15 cellular contexts compared by ENCODE assay signal in genomic region chr3:156602424-156602823, GRCh38. TPM values are rescaled to one million over a fixed set of nuclear protein-coding genes. Genes with fewer than 3 reads are reported as not detected.
A peak's percentile ranks its signal among the peaks of the same experiment; 100 is the strongest.
DNase-seq lines count a peak whose midpoint lies in the region; ATAC-seq, FAIRE-seq and TF ChIP-seq lines count a peak whose summit lies in the region.
"Had no signal": no experiment of that assay in that cellular context is flagged by ENCODE, and none has a peak within 500 bp of the region (broad histone marks: within the 10 kb centered on the region; RNA-seq: fewer than 3 reads in every experiment).

No MANE protein-coding gene starts in this region.

- H3K4me1 ChIP-seq in naive thymus-derived CD4-positive, alpha-beta T cell (ENCODE audit: control insufficient read depth in 2 of 2, insufficient read depth in 2 of 2, low read length in 2 of 2) = peaks cover 0 to 5% of the 10 kb centered on the region in 2 donors
- H3K4me1 ChIP-seq in thyroid gland = peaks cover 3 to 16% of the 10 kb centered on the region in 2 donors
- no peaks in the 10 kb centered on the region for H3K4me1 ChIP-seq in colonic mucosa

- 95 to 98% methylated on average over 2 of the region's 2 CpGs for WGBS in thyroid gland, 2 donors

- H3K4me1 Mint-ChIP-seq in activated CD8-positive, alpha-beta T cell treated with anti-CD3 and anti-CD28 coated beads for 36 hours (ENCODE audit: low read depth) = peaks cover 12% of the 10 kb centered on the region
- H3K4me1 Mint-ChIP-seq in naive thymus-derived CD4-positive, alpha-beta T cell = peaks cover 7 to 24% (median 10%) of the 10 kb centered on the region in 7 donors
- H3K4me1 Mint-ChIP-seq in T-helper 2 cell treated with Interferon-gamma antibody and Interleukin-4, amounts not matched to agents 5 μg/mL and 100 μg/mL, for 36 hours (ENCODE audit: low read depth) = peaks cover 23% of the 10 kb centered on the region

- no peak overlapping the region for H3K4me3 ChIP-seq in naive thymus-derived CD4-positive, alpha-beta T cell (ENCODE audit: low read length)
- H3K4me3 ChIP-seq in thyroid gland (replicated peaks in 1 of 3) = no peak overlapping the region
- no peak overlapping the region for H3K4me3 ChIP-seq in colonic mucosa
- H3K4me3 ChIP-seq: spleen had no signal

- no peak overlapping the region for H3K27ac ChIP-seq in naive thymus-derived CD4-positive, alpha-beta T cell (ENCODE audit: low read depth, low read length)
- no peak overlapping the region for H3K27ac ChIP-seq in thyroid gland
- no peak overlapping the region for H3K27ac ChIP-seq in colonic mucosa
- H3K27ac ChIP-seq: HL-60, spleen had no signal

- H3K27me3 ChIP-seq in naive thymus-derived CD4-positive, alpha-beta T cell (ENCODE audit: control insufficient read depth in 2 of 2, insufficient read depth in 2 of 2, low read length in 2 of 2) = no peaks in the 10 kb centered on the region
- H3K27me3 ChIP-seq in thyroid gland = no peaks in the 10 kb centered on the region
- H3K27me3 ChIP-seq in colonic mucosa = no peaks in the 10 kb centered on the region

- FAIRE-seq in H54 (lab: Jason Lieb, UNC) = peak; percentile 45
- FAIRE-seq: endothelial cell of umbilical vein had no signal

- DNase-seq in H54 (ENCODE audit: insufficient read length, low spot score) = no peak
- no peak for DNase-seq in activated CD8-positive, alpha-beta T cell treated with anti-CD3 and anti-CD28 coated beads for 36 hours
- peak in 7 of 9 donors; percentile 14 to 56 (median 38) for DNase-seq in naive thymus-derived CD4-positive, alpha-beta T cell
- no peak for DNase-seq in thyroid gland
- DNase-seq in colonic mucosa = no peak
- no peak for DNase-seq in NCI-H510A (lab: John Stamatoyannopoulos, UW)
- no peak for DNase-seq in T-helper 2 cell treated with Interferon-gamma antibody and Interleukin-4, amounts not matched to agents 5 μg/mL and 100 μg/mL, for 36 hours (ENCODE audit: low spot score)
- DNase-seq: GOT3; naive B cell; NCI-H69; spleen; stimulated activated CD8-positive, alpha-beta memory T cell treated with anti-CD3 and anti-CD28 coated beads, Interleukin-4, amount 100 ng/mL, for 48 hours had no signal

- no peak overlapping the region for H3K27ac Mint-ChIP-seq in activated CD8-positive, alpha-beta T cell treated with anti-CD3 and anti-CD28 coated beads for 36 hours
- H3K27ac Mint-ChIP-seq in naive thymus-derived CD4-positive, alpha-beta T cell = peak overlapping the region in 3 of 9 donors; percentile 1 to 43 (median 6)
- no peak overlapping the region for H3K27ac Mint-ChIP-seq in T-helper 2 cell treated with Interferon-gamma antibody and Interleukin-4, amounts not matched to agents 5 μg/mL and 100 μg/mL, for 36 hours
- H3K27ac Mint-ChIP-seq: naive B cell had no signal

- TF ChIP-seq POLR2A in H54 (IDR thresholded peaks at IDR 0.05; ENCODE audit: low read depth, low read length) (no peak), thyroid gland (IDR thresholded peaks at IDR 0.05) (no peak)

- H3K27me3 Mint-ChIP-seq in activated CD8-positive, alpha-beta T cell treated with anti-CD3 and anti-CD28 coated beads for 36 hours = peaks cover 12% of the 10 kb centered on the region
- H3K27me3 Mint-ChIP-seq in naive thymus-derived CD4-positive, alpha-beta T cell = peaks cover 9 to 23% (median 17%) of the 10 kb centered on the region in 5 donors
- peaks cover 8% of the 10 kb centered on the region for H3K27me3 Mint-ChIP-seq in T-helper 2 cell treated with Interferon-gamma antibody and Interleukin-4, amounts not matched to agents 5 μg/mL and 100 μg/mL, for 36 hours (ENCODE audit: low read depth)

- CTCF ChIA-PET in activated CD8-positive, alpha-beta T cell treated with anti-CD3 and anti-CD28 coated beads for 36 hours (lab: Charles Lee) = no interaction called here
- CTCF ChIA-PET in naive thymus-derived CD4-positive, alpha-beta T cell (lab: Charles Lee) = no interaction called here

- no peak overlapping the region for H3K4me3 Mint-ChIP-seq in activated CD8-positive, alpha-beta T cell treated with anti-CD3 and anti-CD28 coated beads for 36 hours
- H3K4me3 Mint-ChIP-seq in naive thymus-derived CD4-positive, alpha-beta T cell = no peak overlapping the region
- H3K4me3 Mint-ChIP-seq in T-helper 2 cell treated with Interferon-gamma antibody and Interleukin-4, amounts not matched to agents 5 μg/mL and 100 μg/mL, for 36 hours = no peak overlapping the region
- H3K4me3 Mint-ChIP-seq: naive B cell had no signal

- ATAC-seq in GM18868 (IDR thresholded peaks at IDR 0.05; ENCODE audit: unreplicated experiment) = peak; percentile 68
- ATAC-seq in activated CD8-positive, alpha-beta T cell treated with anti-CD3 and anti-CD28 coated beads for 36 hours = peak; percentile 81
- peak; percentile 60 for ATAC-seq in naive thymus-derived CD4-positive, alpha-beta T cell

- POLR2A ChIA-PET in activated CD8-positive, alpha-beta T cell treated with anti-CD3 and anti-CD28 coated beads for 36 hours (lab: Charles Lee) = no interaction called here
- POLR2A ChIA-PET in naive thymus-derived CD4-positive, alpha-beta T cell (lab: Charles Lee) = no interaction called here

- H3K36me3 ChIP-seq in naive thymus-derived CD4-positive, alpha-beta T cell (ENCODE audit: control insufficient read depth in 2 of 3, insufficient read depth in 3 of 3, low read length in 3 of 3) = no peaks in the 10 kb centered on the region
- H3K36me3 ChIP-seq in thyroid gland (no peaks in the 10 kb centered on the region), colonic mucosa (no peaks in the 10 kb centered on the region)
- H3K36me3 ChIP-seq: spleen had no signal

- H3K9ac ChIP-seq in colonic mucosa (ENCODE audit: low read depth in 2 of 2, low read length in 2 of 2) = no peak overlapping the region

- TF ChIP-seq CTCF in activated CD8-positive, alpha-beta T cell treated with anti-CD3 and anti-CD28 coated beads for 36 hours (IDR thresholded peaks at IDR 0.05) = no peak
- TF ChIP-seq CTCF in thyroid gland (IDR thresholded peaks at IDR 0.05) = no peak
- no peak for TF ChIP-seq CTCF in colonic mucosa (IDR thresholded peaks at IDR 0.05)

- H3K9me3 ChIP-seq in naive thymus-derived CD4-positive, alpha-beta T cell (ENCODE audit: control insufficient read depth in 2 of 3, low read length in 3 of 3) = no peaks in the 10 kb centered on the region
- no peaks in the 10 kb centered on the region for H3K9me3 ChIP-seq in thyroid gland
- no peaks in the 10 kb centered on the region for H3K9me3 ChIP-seq in colonic mucosa
- H3K9me3 ChIP-seq: spleen had no signal

- H3K9me3 Mint-ChIP-seq in activated CD8-positive, alpha-beta T cell treated with anti-CD3 and anti-CD28 coated beads for 36 hours = no peaks in the 10 kb centered on the region
- no peaks in the 10 kb centered on the region for H3K9me3 Mint-ChIP-seq in naive thymus-derived CD4-positive, alpha-beta T cell
- no peaks in the 10 kb centered on the region for H3K9me3 Mint-ChIP-seq in T-helper 2 cell treated with Interferon-gamma antibody and Interleukin-4, amounts not matched to agents 5 μg/mL and 100 μg/mL, for 36 hours

- H3K36me3 Mint-ChIP-seq in activated CD8-positive, alpha-beta T cell treated with anti-CD3 and anti-CD28 coated beads for 36 hours (ENCODE audit: low read depth) = no peaks in the 10 kb centered on the region
- peaks cover 0 to 4% (median 0%) of the 10 kb centered on the region in 5 donors for H3K36me3 Mint-ChIP-seq in naive thymus-derived CD4-positive, alpha-beta T cell
- H3K36me3 Mint-ChIP-seq in T-helper 2 cell treated with Interferon-gamma antibody and Interleukin-4, amounts not matched to agents 5 μg/mL and 100 μg/mL, for 36 hours (ENCODE audit: low read depth) = no peaks in the 10 kb centered on the region
- H3K36me3 Mint-ChIP-seq: naive B cell had no signal

- intact Hi-C loops in activated CD8-positive, alpha-beta T cell treated with anti-CD3 and anti-CD28 coated beads for 36 hours (cut with micrococcal nuclease) = no loop called here
- intact Hi-C loops in naive thymus-derived CD4-positive, alpha-beta T cell (cut with micrococcal nuclease) = loop anchor here (2.0 to 5.0 kb wide), 2 partner anchors 70 to 72 kb away; partner anchors contain the start of gene TIPARP (in 2 of the 2)
- intact Hi-C loops in thyroid gland (cut with DNase I) (no loop called here), colonic mucosa (cut with DNase I) (no loop called here)

RNA-seq across cellular contexts. Expression of gene SSR3, which starts 47.5 kb away (rescaled TPM):
- 100 to 1,000 TPM; 175 TPM for total RNA-seq in activated CD8-positive, alpha-beta T cell treated with anti-CD3 and anti-CD28 coated beads for 36 hours
- total RNA-seq in naive thymus-derived CD4-positive, alpha-beta T cell = 100 to 1,000 TPM in 1 of 5 experiments, 10 to 100 TPM in 4; 56.0 to 158 (median 76.2) TPM
- polyA plus RNA-seq in naive thymus-derived CD4-positive, alpha-beta T cell = 100 to 1,000 TPM in 1 of 2 donors, 10 to 100 TPM in 1; 85.2 to 100 TPM
- 100 to 1,000 TPM; 134 to 223 (median 176) TPM for total RNA-seq in thyroid gland
- 100 to 1,000 TPM; 134 to 171 TPM for total RNA-seq in colonic mucosa

Comparison
In these comparisons a context has a peak if more than half of its experiments do, and no peak if none do; other contexts are left out.
1. DNase-seq: peak in naive thymus-derived CD4-positive, alpha-beta T cell (7 of 9); none in H54 (single experiment), activated CD8-positive, alpha-beta T cell treated with anti-CD3 and anti-CD28 coated beads for 36 hours (single experiment), thyroid gland (0 of 2), colonic mucosa (single experiment), NCI-H510A (single experiment) and T-helper 2 cell treated with Interferon-gamma antibody and Interleukin-4, amounts not matched to agents 5 μg/mL and 100 μg/mL, for 36 hours (single experiment).
2. intact Hi-C loops: an anchor here in naive thymus-derived CD4-positive, alpha-beta T cell (2.0 to 5.0 kb wide); none called in activated CD8-positive, alpha-beta T cell treated with anti-CD3 and anti-CD28 coated beads for 36 hours, thyroid gland and colonic mucosa.
3. Peak in every context shown above with its lines, with median percentiles within 50 percentile points of each other: ATAC-seq.